1 cellular context compared by ENCODE assay signal in genomic region chr17:75634376-75634740, GRCh38.
TF ChIP-seq lines count a peak whose summit lies in the region.

No MANE protein-coding gene starts in this region.

TF ChIP-seq in A549, 52 proteins besides CTCF, POLR2A, EP300 and RAD21:
- no peak for TF ChIP-seq ELK1 (IDR thresholded peaks at IDR 0.05; ENCODE audit: low read depth, low read length)
- no peak for TF ChIP-seq TP53 (CRISPR knock-in tag; IDR thresholded peaks at IDR 0.05)
- no peak for TF ChIP-seq FOXS1 (CRISPR knock-in tag; IDR thresholded peaks at IDR 0.05)
- no peak for TF ChIP-seq RFX5 (IDR thresholded peaks at IDR 0.05)
- TF ChIP-seq HDAC2 (IDR thresholded peaks at IDR 0.05): no peak
- no peak for TF ChIP-seq ZC3H11A (IDR thresholded peaks at IDR 0.05)
- TF ChIP-seq HOXA7 (CRISPR knock-in tag; IDR thresholded peaks at IDR 0.05): no peak
- no peak for TF ChIP-seq USF2 (IDR thresholded peaks at IDR 0.05)
- no peak for TF ChIP-seq KDM5A (IDR thresholded peaks at IDR 0.05)
- no peak for TF ChIP-seq JUN (IDR thresholded peaks at IDR 0.05)
- no peak for TF ChIP-seq CBX2 (IDR thresholded peaks at IDR 0.05; ENCODE audit: borderline replicate concordance, low read depth)
- TF ChIP-seq PBX3 (IDR thresholded peaks at IDR 0.05): no peak
- no peak for TF ChIP-seq HMGXB4 (CRISPR knock-in tag; IDR thresholded peaks at IDR 0.05; ENCODE audit: borderline replicate concordance)
- no peak for TF ChIP-seq BCL3 (IDR thresholded peaks at IDR 0.05)
- TF ChIP-seq ZSCAN20 (CRISPR knock-in tag; IDR thresholded peaks at IDR 0.05): no peak
- no peak for TF ChIP-seq CHD4 (IDR thresholded peaks at IDR 0.05; ENCODE audit: borderline replicate concordance)
- no peak for TF ChIP-seq ZFP36 (IDR thresholded peaks at IDR 0.05; ENCODE audit: borderline replicate concordance, partially characterized antibody)
- TF ChIP-seq RNF2 (IDR thresholded peaks at IDR 0.05; ENCODE audit: borderline replicate concordance, low read depth): no peak
- TF ChIP-seq CHD2 (IDR thresholded peaks at IDR 0.05; ENCODE audit: low read length, partially characterized antibody): no peak
- TF ChIP-seq CBX8 (IDR thresholded peaks at IDR 0.05): no peak
